ENCODE assay signal across 8 cellular contexts in genomic region chr9:128098017-128098935, GRCh38. TPM values are rescaled to one million over a fixed set of nuclear protein-coding genes. Genes with fewer than 3 reads are reported as not detected.
DNase-seq lines count a peak whose midpoint lies in the region; ATAC-seq and TF ChIP-seq lines count a peak whose summit lies in the region.

No MANE protein-coding gene starts in this region.

- peak overlapping the region; percentile 62 for H3K4me3 ChIP-seq in Jurkat, Clone E6-1 (ENCODE audit: low read length)
- H3K4me3 ChIP-seq in gastroesophageal sphincter (peak overlapping the region; percentile 35 to 60), neural progenitor cell (peak overlapping the region; percentile 46), BE2C (ENCODE audit: low read depth, low read length) (no peak overlapping the region)

- H3K4me3 Mint-ChIP-seq in neural progenitor cell: peak overlapping the region; percentile 87

- H3K4me1 ChIP-seq in gastroesophageal sphincter: peaks cover 11 to 95% (median 38%) of the 10 kb centered on the region in 3 donors
- H3K4me1 ChIP-seq in neural progenitor cell: peaks cover 35% of the 10 kb centered on the region
- H3K4me1 ChIP-seq in BE2C: peaks cover 47% of the 10 kb centered on the region

- H3K27me3 ChIP-seq in gastroesophageal sphincter: no peaks in the 10 kb centered on the region
- no peaks in the 10 kb centered on the region for H3K27me3 ChIP-seq in neural progenitor cell
- no peaks in the 10 kb centered on the region for H3K27me3 ChIP-seq in BE2C

- H3K4me2 ChIP-seq in neural progenitor cell: peak overlapping the region; percentile 80

- TF ChIP-seq POLR2A in gastroesophageal sphincter (IDR thresholded peaks at IDR 0.05): peak; percentile 95 to 97

- H3K4me1 Mint-ChIP-seq in neural progenitor cell: peaks cover 59% of the 10 kb centered on the region

- DNase-seq in AG20443 (ENCODE audit: low spot score) (peak; percentile 89), SHP77 (lab: John Stamatoyannopoulos, UW) (peak; percentile 89 to 95), neural progenitor cell (ENCODE audit: low spot score) (peak; percentile 97), stromal cell of bone marrow (ENCODE audit: low read depth) (peak; percentile 94), BE2C (no peak)
- peak; percentile 95 for DNase-seq in Jurkat, Clone E6-1 (ENCODE audit: low read depth, low spot score)
- peak in 1 of 2 donors; percentile 50 for DNase-seq in activated naive CD4-positive, alpha-beta T cell treated with anti-CD3 and anti-CD28 coated beads, Interleukin-2, amount 50 U/mL, for 72 hours (ENCODE audit: low spot score in 2 of 2)

- H3K9me3 ChIP-seq in gastroesophageal sphincter: no peaks in the 10 kb centered on the region
- no peaks in the 10 kb centered on the region for H3K9me3 ChIP-seq in neural progenitor cell (ENCODE audit: low read depth)
- H3K9me3 ChIP-seq in BE2C: no peaks in the 10 kb centered on the region

- H4K20me1 ChIP-seq in neural progenitor cell (ENCODE audit: low read depth): peaks cover 43% of the 10 kb centered on the region

- H3K9me3 Mint-ChIP-seq in activated naive CD4-positive, alpha-beta T cell treated with anti-CD3 and anti-CD28 coated beads, Interleukin-2, amount 50 U/mL, for 72 hours: no peaks in the 10 kb centered on the region
- H3K9me3 Mint-ChIP-seq in neural progenitor cell: no peaks in the 10 kb centered on the region

- peaks cover 33% of the 10 kb centered on the region for H3K79me2 ChIP-seq in neural progenitor cell (ENCODE audit: low read depth)

- peak overlapping the region; percentile 81 to 99 (median 95) for H3K27ac ChIP-seq in gastroesophageal sphincter
- peak overlapping the region; percentile 72 for H3K27ac ChIP-seq in neural progenitor cell

- peaks cover 0 to 14% of the 10 kb centered on the region in 2 donors for H3K36me3 Mint-ChIP-seq in activated naive CD4-positive, alpha-beta T cell treated with anti-CD3 and anti-CD28 coated beads, Interleukin-2, amount 50 U/mL, for 72 hours
- peaks cover 15% of the 10 kb centered on the region for H3K36me3 Mint-ChIP-seq in neural progenitor cell

- peak; percentile 40 for TF ChIP-seq EP300 in gastroesophageal sphincter (IDR thresholded peaks at IDR 0.05)

- H3K9ac ChIP-seq in neural progenitor cell: no peak overlapping the region

- WGBS in gastroesophageal sphincter (ENCODE audit: low coverage in 1 of 2), 2 donors: 4 to 6% methylated on average over 9 to 18 of the region's 28 CpGs

- peak in 1 of 4 experiments; percentile 2 for TF ChIP-seq CTCF in gastroesophageal sphincter (IDR thresholded peaks at IDR 0.05)
- no peak for TF ChIP-seq CTCF in neural progenitor cell (IDR thresholded peaks at IDR 0.05)
- TF ChIP-seq CTCF in BE2C (IDR thresholded peaks at IDR 0.05; ENCODE audit: low read depth, low read length): no peak

- H3K27ac Mint-ChIP-seq in activated naive CD4-positive, alpha-beta T cell treated with anti-CD3 and anti-CD28 coated beads, Interleukin-2, amount 50 U/mL, for 72 hours: peak overlapping the region; percentile 53 to 86
- H3K27ac Mint-ChIP-seq in neural progenitor cell: peak overlapping the region; percentile 88

- H2AFZ ChIP-seq in neural progenitor cell (replicated peaks): no peak overlapping the region

- H3K36me3 ChIP-seq in gastroesophageal sphincter (peaks cover 0 to 27% of the 10 kb centered on the region in 2 donors), neural progenitor cell (no peaks in the 10 kb centered on the region), BE2C (peaks cover 23% of the 10 kb centered on the region)

- peaks cover 17% of the 10 kb centered on the region for H3F3A ChIP-seq in neural progenitor cell (ENCODE audit: low read depth)

- peak; percentile 43 to 47 for ATAC-seq in activated naive CD4-positive, alpha-beta T cell treated with anti-CD3 and anti-CD28 coated beads, Interleukin-2, amount 50 U/mL, for 72 hours
- peak; percentile 83 for ATAC-seq in gastroesophageal sphincter

- H3K27me3 Mint-ChIP-seq in neural progenitor cell (ENCODE audit: insufficient read depth, low read depth): peaks cover 5% of the 10 kb centered on the region

RNA-seq across cellular contexts. Expression of gene PTGES2, which starts 29.3 kb away (rescaled TPM):
- 89.3 TPM for polyA plus RNA-seq in Jurkat, Clone E6-1 (2012; ENCODE audit: insufficient read depth, insufficient read length)
- 10 to 100 TPM in 1 of 2 donors, 1 to 10 TPM in 1; 6.6 to 50.6 TPM for total RNA-seq in activated naive CD4-positive, alpha-beta T cell treated with anti-CD3 and anti-CD28 coated beads, Interleukin-2, amount 50 U/mL, for 72 hours
- total RNA-seq in gastroesophageal sphincter (10 to 100 TPM; 46.1 to 85.8 (median 57.5) TPM), neural progenitor cell (ENCODE audit: low replicate concordance) (25.7 and 61.2 TPM in 2 replicates)
- 511 TPM for polyA plus RNA-seq in BE2C (2012; ENCODE audit: insufficient read depth, insufficient read length, low read depth)

RNA-seq across cellular contexts. Expression of gene SLC25A25, which starts 30.2 kb away (rescaled TPM):
- polyA plus RNA-seq in Jurkat, Clone E6-1 (2012; ENCODE audit: insufficient read depth, insufficient read length): 23.5 TPM
- total RNA-seq in activated naive CD4-positive, alpha-beta T cell treated with anti-CD3 and anti-CD28 coated beads, Interleukin-2, amount 50 U/mL, for 72 hours: 10 to 100 TPM; 10.9 to 19.0 TPM
- 10 to 100 TPM; 16.1 to 64.1 (median 18.3) TPM for total RNA-seq in gastroesophageal sphincter
- total RNA-seq in neural progenitor cell (ENCODE audit: low replicate concordance): 8.5 and 15.7 TPM in 2 replicates
- 23.7 TPM for polyA plus RNA-seq in BE2C (2012; ENCODE audit: insufficient read depth, insufficient read length, low read depth)

RNA-seq across cellular contexts. Expression of gene NAIF1, which starts 31.2 kb away (rescaled TPM):
- polyA plus RNA-seq in Jurkat, Clone E6-1 (2012; ENCODE audit: insufficient read depth, insufficient read length): 13.1 TPM
- 10 to 100 TPM in 1 of 2 donors, 1 to 10 TPM in 1; 9.8 to 12.7 TPM for total RNA-seq in activated naive CD4-positive, alpha-beta T cell treated with anti-CD3 and anti-CD28 coated beads, Interleukin-2, amount 50 U/mL, for 72 hours
- total RNA-seq in gastroesophageal sphincter (10 to 100 TPM in 1 of 4 donors, 1 to 10 TPM in 3; 5.3 to 11.4 (median 8.6) TPM), neural progenitor cell (ENCODE audit: low replicate concordance) (8.4 and 9.5 TPM in 2 replicates)
- polyA plus RNA-seq in BE2C (2012; ENCODE audit: insufficient read depth, insufficient read length, low read depth): 10.3 TPM

RNA-seq across cellular contexts. Expression of gene LCN2, which starts 51.0 kb away (rescaled TPM):
- polyA plus RNA-seq in Jurkat, Clone E6-1 (2012; ENCODE audit: insufficient read depth, insufficient read length): not detected
- not detected for total RNA-seq in activated naive CD4-positive, alpha-beta T cell treated with anti-CD3 and anti-CD28 coated beads, Interleukin-2, amount 50 U/mL, for 72 hours
- total RNA-seq in gastroesophageal sphincter: 100 to 1,000 TPM in 1 of 4 donors, 1 to 10 TPM in 1, under 1 TPM in 1, not detected in 1; 0.58 to 222 (median 1.4) TPM
- not detected in 2 replicates for total RNA-seq in neural progenitor cell (ENCODE audit: low replicate concordance)
- not detected for polyA plus RNA-seq in BE2C (2012; ENCODE audit: insufficient read depth, insufficient read length, low read depth)
